In the genomic region with DNA sequence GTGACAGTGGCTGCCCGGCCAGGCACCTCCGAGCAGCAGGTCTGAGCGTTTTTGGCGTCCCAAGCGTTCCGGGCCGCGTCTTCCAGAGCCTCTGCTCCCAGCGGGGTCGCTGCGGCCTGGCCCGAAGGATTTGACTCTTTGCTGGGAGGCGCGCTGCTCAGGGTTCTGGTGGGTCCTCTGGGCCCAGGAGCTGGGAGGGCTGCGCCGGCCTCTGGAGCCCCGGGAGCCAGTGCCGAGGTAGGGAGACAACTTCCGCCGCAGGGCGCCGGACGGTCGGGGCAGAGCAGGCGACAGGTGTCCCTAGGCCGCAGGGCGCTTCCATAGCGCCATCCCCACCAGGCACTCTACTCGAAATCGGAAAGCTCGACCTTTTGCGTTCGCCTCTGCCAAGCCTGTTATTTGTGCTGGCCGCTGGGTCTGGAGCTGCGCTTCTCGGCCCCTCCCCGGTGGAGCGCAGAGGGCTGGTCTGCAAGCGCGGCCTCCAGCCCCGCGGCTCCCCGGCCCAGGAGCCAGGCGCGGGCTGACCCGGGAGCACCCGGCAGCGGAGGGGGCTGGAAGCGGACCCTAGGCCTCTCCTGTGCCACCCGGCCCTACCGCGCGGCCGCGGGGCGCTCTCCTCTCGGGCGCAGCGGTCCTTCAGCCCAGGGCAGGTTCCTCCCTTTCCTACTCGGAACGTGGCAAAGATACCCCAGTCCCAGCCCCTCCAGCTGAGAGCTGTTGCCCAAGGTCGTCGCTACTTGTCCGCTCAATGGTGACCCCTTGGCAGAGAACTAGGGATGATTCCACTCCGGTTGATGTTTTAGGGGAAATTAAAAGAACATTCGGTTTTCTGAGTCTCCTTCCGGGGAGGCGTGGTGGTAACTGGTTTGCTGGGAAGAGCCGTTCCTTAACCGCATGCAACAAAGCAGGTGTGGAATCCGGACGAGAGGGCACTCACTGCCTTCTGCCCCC, we compare ENCODE assay signal across 11 cellular contexts. TPM values are rescaled to one million over a fixed set of nuclear protein-coding genes. Genes with fewer than 3 reads are reported as not detected.
A peak's percentile ranks its signal among the peaks of the same experiment; 100 is the strongest.
DNase-seq lines count a peak whose midpoint lies in the region; ATAC-seq, FAIRE-seq and TF ChIP-seq lines count a peak whose summit lies in the region.
"Had no signal": no experiment of that assay in that cellular context is flagged by ENCODE, and none has a peak within 500 bp of the region (broad histone marks: within the 10 kb centered on the region; RNA-seq: fewer than 3 reads in every experiment).

No MANE protein-coding gene starts in this region.

- FAIRE-seq in kidney (lab: Jason Lieb, UNC), result no peak

- POLR2A ChIA-PET in activated CD8-positive, alpha-beta T cell treated with anti-CD3 and anti-CD28 coated beads, Interleukin-2, amount 10 ng/mL, durations not matched to agents 7 days and 5 days (lab: Charles Lee), result no interaction called here

- no peak for ATAC-seq in activated CD8-positive, alpha-beta T cell treated with anti-CD3 and anti-CD28 coated beads, Interleukin-2, amount 10 ng/mL, durations not matched to agents 7 days and 5 days
- ATAC-seq in stimulated activated naive CD8-positive, alpha-beta T cell treated with anti-CD3 and anti-CD28 coated beads, Interleukin-15, amount 100 ng/mL, for 72 hours, result peak; percentile 29
- ATAC-seq in HG02571 (IDR thresholded peaks at IDR 0.05; ENCODE audit: unreplicated experiment), result no peak

- CTCF ChIA-PET in activated CD8-positive, alpha-beta T cell treated with anti-CD3 and anti-CD28 coated beads, Interleukin-2, amount 10 ng/mL, durations not matched to agents 7 days and 5 days (lab: Charles Lee), result no interaction called here

- intact Hi-C loops in kidney (cut with DNase I), result no loop called here

- peaks cover 0 to 9% of the 10 kb centered on the region in 2 donors for H3K4me1 ChIP-seq in kidney (ENCODE audit: control insufficient read depth in 1 of 2, insufficient read depth in 1 of 2, low read depth in 1 of 2, low read length in 2 of 2)

- no peaks in the 10 kb centered on the region for H3K9me3 Mint-ChIP-seq in activated CD8-positive, alpha-beta T cell treated with anti-CD3 and anti-CD28 coated beads, Interleukin-2, amount 10 ng/mL, durations not matched to agents 7 days and 5 days (ENCODE audit: insufficient read depth)
- H3K9me3 Mint-ChIP-seq in stimulated activated naive CD8-positive, alpha-beta T cell treated with anti-CD3 and anti-CD28 coated beads, Interleukin-15, amount 100 ng/mL, for 72 hours, result no peaks in the 10 kb centered on the region

- peaks cover 25% of the 10 kb centered on the region for H3K4me1 Mint-ChIP-seq in activated CD8-positive, alpha-beta T cell treated with anti-CD3 and anti-CD28 coated beads, Interleukin-2, amount 10 ng/mL, durations not matched to agents 7 days and 5 days (ENCODE audit: low read depth)
- H3K4me1 Mint-ChIP-seq in stimulated activated naive CD8-positive, alpha-beta T cell treated with anti-CD3 and anti-CD28 coated beads, Interleukin-15, amount 100 ng/mL, for 72 hours, result peaks cover 84% of the 10 kb centered on the region

- H3K4me3 Mint-ChIP-seq in activated CD8-positive, alpha-beta T cell treated with anti-CD3 and anti-CD28 coated beads, Interleukin-2, amount 10 ng/mL, durations not matched to agents 7 days and 5 days, result peak overlapping the region; percentile 5
- peak overlapping the region; percentile 84 for H3K4me3 Mint-ChIP-seq in stimulated activated naive CD8-positive, alpha-beta T cell treated with anti-CD3 and anti-CD28 coated beads, Interleukin-15, amount 100 ng/mL, for 72 hours

- TF ChIP-seq CTCF in kidney (IDR thresholded peaks at IDR 0.05; ENCODE audit: borderline replicate concordance, extremely low read depth, insufficient read depth), result no peak

- H3K4me3 ChIP-seq in kidney (ENCODE audit: low read length in 2 of 2), result peak overlapping the region in 1 of 2 donors; percentile 56
- H3K4me3 ChIP-seq: BLaER1 had no signal

- peaks cover 70% of the 10 kb centered on the region for H3K27me3 Mint-ChIP-seq in activated CD8-positive, alpha-beta T cell treated with anti-CD3 and anti-CD28 coated beads, Interleukin-2, amount 10 ng/mL, durations not matched to agents 7 days and 5 days (ENCODE audit: low read depth)
- H3K27me3 Mint-ChIP-seq in stimulated activated naive CD8-positive, alpha-beta T cell treated with anti-CD3 and anti-CD28 coated beads, Interleukin-15, amount 100 ng/mL, for 72 hours, result peaks cover 94% of the 10 kb centered on the region

- H3K36me3 Mint-ChIP-seq in activated CD8-positive, alpha-beta T cell treated with anti-CD3 and anti-CD28 coated beads, Interleukin-2, amount 10 ng/mL, durations not matched to agents 7 days and 5 days (ENCODE audit: low read depth), result peaks cover 2% of the 10 kb centered on the region

- H3K27ac ChIP-seq in kidney (ENCODE audit: low read depth in 2 of 2, low read length in 2 of 2), result peak overlapping the region in 1 of 2 donors; percentile 83
- H3K27ac ChIP-seq: BLaER1 had no signal

- no peaks in the 10 kb centered on the region for H3K36me3 ChIP-seq in kidney (ENCODE audit: control insufficient read depth in 1 of 2, insufficient read depth in 2 of 2, low read length in 2 of 2)
- H3K36me3 ChIP-seq: BLaER1 had no signal

- peak overlapping the region in 1 of 2 donors; percentile 73 for H3K9ac ChIP-seq in kidney (ENCODE audit: low read length in 2 of 2)
- H3K9ac ChIP-seq: BLaER1 had no signal

- H3K9me3 ChIP-seq in kidney (ENCODE audit: control insufficient read depth in 1 of 2, low read length in 2 of 2), result no peaks in the 10 kb centered on the region

- H3K27ac Mint-ChIP-seq in activated CD8-positive, alpha-beta T cell treated with anti-CD3 and anti-CD28 coated beads, Interleukin-2, amount 10 ng/mL, durations not matched to agents 7 days and 5 days, result no peak overlapping the region
- H3K27ac Mint-ChIP-seq in stimulated activated naive CD8-positive, alpha-beta T cell treated with anti-CD3 and anti-CD28 coated beads, Interleukin-15, amount 100 ng/mL, for 72 hours, result peak overlapping the region in 1 of 2 donors; percentile 12

- peak; percentile 9 to 18 for DNase-seq in activated CD4-positive, alpha-beta T cell treated with anti-CD3 and anti-CD28 coated beads, Interleukin-2, amount 50 U/mL, for 48 hours
- no peak for DNase-seq in activated CD4-positive, alpha-beta T cell treated with anti-CD3 and anti-CD28 coated beads for 1 hour
- DNase-seq in activated CD8-positive, alpha-beta T cell treated with anti-CD3 and anti-CD28 coated beads, Interleukin-2, amount 10 ng/mL, durations not matched to agents 7 days and 5 days, result no peak
- DNase-seq in kidney, result peak; percentile 75
- DNase-seq in stimulated activated naive CD8-positive, alpha-beta T cell treated with anti-CD3 and anti-CD28 coated beads, Interleukin-15, amount 100 ng/mL, for 72 hours, result peak in 1 of 2 donors; percentile 23
- DNase-seq in NCI-H345 treated with DMSO at 0.1 percent for 48 hours (lab: John Stamatoyannopoulos, UW; ENCODE audit: unreplicated experiment), result no peak
- DNase-seq in EL, result no peak
- DNase-seq: central memory CD4-positive, alpha-beta T cell; midbrain had no signal

RNA-seq across cellular contexts. Expression of gene SIM2, which starts 2.3 kb away (rescaled TPM):
- total RNA-seq in activated CD8-positive, alpha-beta T cell treated with anti-CD3 and anti-CD28 coated beads, Interleukin-2, amount 10 ng/mL, durations not matched to agents 7 days and 5 days, result not detected
- total RNA-seq in kidney, result 71.3 TPM
- 6.5 TPM for polyA plus RNA-seq in kidney (ENCODE audit: insufficient read depth, low read depth, low replicate concordance)

Comparison
In these comparisons a context has a peak if more than half of its experiments do, and no peak if none do; other contexts are left out.
1. DNase-seq: peak in activated CD4-positive, alpha-beta T cell treated with anti-CD3 and anti-CD28 coated beads, Interleukin-2, amount 50 U/mL, for 48 hours (2 of 2) and kidney (single experiment); none in activated CD4-positive, alpha-beta T cell treated with anti-CD3 and anti-CD28 coated beads for 1 hour (single experiment), activated CD8-positive, alpha-beta T cell treated with anti-CD3 and anti-CD28 coated beads, Interleukin-2, amount 10 ng/mL, durations not matched to agents 7 days and 5 days (single experiment), NCI-H345 treated with DMSO at 0.1 percent for 48 hours (single experiment) and EL (single experiment).
2. RNA of gene SIM2, which starts 2.3 kb away (total RNA-seq): 71.3 TPM in kidney (single experiment); not detected in activated CD8-positive, alpha-beta T cell treated with anti-CD3 and anti-CD28 coated beads, Interleukin-2, amount 10 ng/mL, durations not matched to agents 7 days and 5 days; every median in the first group is over 10 times any median in the second.